In genomic region chr4:84750260-84750955, GRCh38 we compare ENCODE assay signal across 8 cellular contexts.
A peak's percentile ranks its signal among the peaks of the same experiment; 100 is the strongest.
DNase-seq lines count a peak whose midpoint lies in the region; ATAC-seq and TF ChIP-seq lines count a peak whose summit lies in the region.

No MANE protein-coding gene starts in this region.

- H3K36me3 ChIP-seq in WERI-Rb-1 (peaks cover 51% of the 10 kb centered on the region), heart right ventricle (peaks cover 0 to 100% (median 25%) of the 10 kb centered on the region in 9 donors), smooth muscle cell (ENCODE audit: low read depth) (peaks cover 22% of the 10 kb centered on the region)

- no peak overlapping the region for H3K9ac ChIP-seq in smooth muscle cell (ENCODE audit: low read depth)

- intact Hi-C loops in heart right ventricle (cut with DNase I) = loop anchor here in 9 of 10 donors (1.0 to 5.0 kb wide), 5 partner anchors 220 to 222 kb away; no protein-coding TSS in a partner anchor

- H3K9me3 ChIP-seq in WERI-Rb-1 (ENCODE audit: severe bottlenecking) (no peaks in the 10 kb centered on the region), heart right ventricle (no peaks in the 10 kb centered on the region), smooth muscle cell (replicated peaks; ENCODE audit: low read depth) (no peaks in the 10 kb centered on the region)

- 0 out of 2 replicates have a peak, but pooled peaks have one; percentile 29 for TF ChIP-seq CTCF in WERI-Rb-1 (IDR thresholded peaks at IDR 0.05; ENCODE audit: low read depth, low read length)
- TF ChIP-seq CTCF in heart right ventricle (IDR thresholded peaks at IDR 0.05) = peak; percentile 31 to 81 (median 66)
- TF ChIP-seq CTCF in smooth muscle cell (IDR thresholded peaks at IDR 0.05; ENCODE audit: borderline replicate concordance, insufficient read depth, poor library complexity, severe bottlenecking) = peak; percentile 60

- H2AFZ ChIP-seq in smooth muscle cell (ENCODE audit: low read depth) = no peak overlapping the region

- H3K27me3 ChIP-seq in WERI-Rb-1 (ENCODE audit: insufficient read depth, low read depth, severe bottlenecking) = no peaks in the 10 kb centered on the region
- no peaks in the 10 kb centered on the region for H3K27me3 ChIP-seq in heart right ventricle
- H3K27me3 ChIP-seq in smooth muscle cell (ENCODE audit: low read depth) = no peaks in the 10 kb centered on the region

- no peaks in the 10 kb centered on the region for H3K79me2 ChIP-seq in smooth muscle cell (ENCODE audit: low read depth)

- no peak overlapping the region for H3K4me2 ChIP-seq in smooth muscle cell

- H3K4me3 ChIP-seq in WERI-Rb-1 (ENCODE audit: low read depth, low read length) (no peak overlapping the region), heart right ventricle (no peak overlapping the region), smooth muscle cell (no peak overlapping the region)

- H3F3A ChIP-seq in smooth muscle cell (ENCODE audit: low read depth) = no peaks in the 10 kb centered on the region

- WGBS in heart right ventricle, 2 donors = 7 to 13% methylated on average over 1 of the region's 1 CpG
- 44% methylated on average over 1 of the region's 1 CpG for WGBS in smooth muscle cell (ENCODE audit: low lambda C conversion rate)

- ATAC-seq in HG02571 (IDR thresholded peaks at IDR 0.05; ENCODE audit: unreplicated experiment) (peak; percentile 69), heart right ventricle (peak; percentile 46 to 78 (median 62))

- DNase-seq in NCI-H2029 (lab: John Stamatoyannopoulos, UW) = peak; percentile 19
- DNase-seq in NCI-H2029 treated with DMSO at 0.1 percent for 48 hours (lab: John Stamatoyannopoulos, UW) = no peak
- DNase-seq in NCI-H1436 (lab: John Stamatoyannopoulos, UW) = peak; percentile 36
- no peak for DNase-seq in WERI-Rb-1
- DNase-seq in heart right ventricle = no peak
- DNase-seq in smooth muscle cell (lab: John Stamatoyannopoulos, UW; ENCODE audit: unreplicated experiment) = no peak
- no peak for DNase-seq in activated T-cell treated with anti-CD3 and anti-CD28 coated beads, Interleukin-2, amount 50 U/mL, for 48 hours

- peaks cover 4% of the 10 kb centered on the region for H4K20me1 ChIP-seq in smooth muscle cell (ENCODE audit: low read depth)

- H3K4me1 ChIP-seq in heart right ventricle (peaks cover 0 to 33% (median 10%) of the 10 kb centered on the region in 9 donors), smooth muscle cell (ENCODE audit: low read depth) (no peaks in the 10 kb centered on the region)

- H3K27ac ChIP-seq in WERI-Rb-1 (no peak overlapping the region), heart right ventricle (no peak overlapping the region), smooth muscle cell (ENCODE audit: low read depth) (no peak overlapping the region)

Comparison
In these comparisons a context has a peak if more than half of its experiments do, and no peak if none do; other contexts are left out.
1. DNase-seq: peak in NCI-H2029 (single experiment) and NCI-H1436 (single experiment); none in NCI-H2029 treated with DMSO at 0.1 percent for 48 hours (single experiment), WERI-Rb-1 (single experiment), heart right ventricle (0 of 2), smooth muscle cell (single experiment) and activated T-cell treated with anti-CD3 and anti-CD28 coated beads, Interleukin-2, amount 50 U/mL, for 48 hours (0 of 2).
2. Peak in every context shown above with its lines, with median percentiles within 50 percentile points of each other: CTCF ChIP-seq.